Comparison of ENCODE assay signal across 15 cellular contexts in genomic region chr11:12496181-12497025, GRCh38.
A peak's percentile ranks its signal among the peaks of the same experiment; 100 is the strongest.
DNase-seq lines count a peak whose midpoint lies in the region; ATAC-seq and TF ChIP-seq lines count a peak whose summit lies in the region.
"Had no signal": no experiment of that assay in that cellular context is flagged by ENCODE, and none has a peak within 500 bp of the region (broad histone marks: within the 10 kb centered on the region; RNA-seq: fewer than 3 reads in every experiment).

No MANE protein-coding gene starts in this region.

- no TSS peak for BruUV-seq in PC-9 (replicated peaks; lab: Mats Ljungman, UMichigan)

- ATAC-seq in left ventricle myocardium superior (peak; percentile 25), HG03442 (IDR thresholded peaks at IDR 0.05; ENCODE audit: unreplicated experiment) (no peak)
- ATAC-seq: CD8-positive, alpha-beta T cell; gastroesophageal sphincter had no signal

- CTCF ChIA-PET in PC-9 (lab: Charles Lee) = no interaction called here

- intact Hi-C loops in left ventricle myocardium inferior (cut with micrococcal nuclease) = no loop called here
- intact Hi-C loops in cardiac septum (cut with DNase I) = no loop called here
- intact Hi-C loops in left ventricle myocardium superior (cut with micrococcal nuclease) = no loop called here
- intact Hi-C loops in PC-9 (cut with micrococcal nuclease; ENCODE audit: unreplicated experiment) = loop anchor here (10.0 kb wide), 1 partner anchor 162 kb away; no protein-coding TSS in a partner anchor

- H3K9me3 ChIP-seq in left ventricle myocardium inferior (replicated peaks) (no peaks in the 10 kb centered on the region), OCI-LY3 (ENCODE audit: insufficient read depth, low read length) (peaks cover 3% of the 10 kb centered on the region; the same call in 1 of the 2 replicates), PC-9 (ENCODE audit: insufficient read depth, low read depth) (no peaks in the 10 kb centered on the region)
- H3K9me3 ChIP-seq: gastroesophageal sphincter, thoracic aorta had no signal

- H3K4me1 ChIP-seq in left ventricle myocardium inferior (peaks cover 18% of the 10 kb centered on the region), OCI-LY3 (ENCODE audit: low read length) (no peaks in the 10 kb centered on the region), PC-9 (replicated peaks; ENCODE audit: insufficient read depth) (peaks cover 5% of the 10 kb centered on the region; the same call in 1 of the 2 replicates)

- no peaks in the 10 kb centered on the region for H3K9me2 ChIP-seq in PC-9 (ENCODE audit: insufficient read depth)

- H3K79me2 ChIP-seq in OCI-LY3 (ENCODE audit: low read length) (no peaks in the 10 kb centered on the region), PC-9 (ENCODE audit: low read depth) (no peaks in the 10 kb centered on the region)

- H2AFZ ChIP-seq in OCI-LY3 (ENCODE audit: low read depth, low read length) (no peak overlapping the region), PC-9 (no peak overlapping the region)

- H3K27ac ChIP-seq in left ventricle myocardium inferior (replicated peaks) (no peak overlapping the region), OCI-LY3 (ENCODE audit: low read length) (no peak overlapping the region), PC-9 (no peak overlapping the region)
- H3K27ac ChIP-seq: thoracic aorta had no signal

- no peak overlapping the region for H3K4me3 ChIP-seq in left ventricle myocardium inferior
- no peak overlapping the region for H3K4me3 ChIP-seq in OCI-LY3 (ENCODE audit: low read length)
- no peak overlapping the region for H3K4me3 ChIP-seq in PC-9
- H3K4me3 ChIP-seq: gastroesophageal sphincter, HAP-1, thoracic aorta had no signal

- peaks cover 45% of the 10 kb centered on the region for H3K36me3 ChIP-seq in left ventricle myocardium inferior
- H3K36me3 ChIP-seq in OCI-LY3 (replicated peaks; ENCODE audit: low read depth, low read length) = no peaks in the 10 kb centered on the region
- no peaks in the 10 kb centered on the region for H3K36me3 ChIP-seq in PC-9 (ENCODE audit: low read depth)
- H3K36me3 ChIP-seq: HAP-1 had no signal

- H3K27me3 ChIP-seq in left ventricle myocardium inferior (ENCODE audit: low read depth) = no peaks in the 10 kb centered on the region
- peaks cover 30% of the 10 kb centered on the region; the same call in 1 of the 2 replicates for H3K27me3 ChIP-seq in OCI-LY3 (ENCODE audit: low read depth, low read length)
- no peaks in the 10 kb centered on the region for H3K27me3 ChIP-seq in PC-9 (ENCODE audit: insufficient read depth, low read depth)
- H3K27me3 ChIP-seq: gastroesophageal sphincter had no signal

- H3F3A ChIP-seq in PC-9 (ENCODE audit: insufficient read depth, low read depth) = no peaks in the 10 kb centered on the region

- H3K4me2 ChIP-seq in OCI-LY3 (ENCODE audit: low read length) = no peak overlapping the region
- H3K4me2 ChIP-seq in PC-9 = no peak overlapping the region

- TF ChIP-seq CTCF in left ventricle myocardium inferior (IDR thresholded peaks at IDR 0.05; ENCODE audit: borderline replicate concordance) (peak; percentile 36), OCI-LY3 (IDR thresholded peaks at IDR 0.05; ENCODE audit: low read depth, low read length) (0 out of 2 replicates have a peak, but pooled peaks have one; percentile 14), PC-9 (conservative IDR thresholded peaks at IDR 0.05) (no peak)

- DNase-seq in left ventricle myocardium inferior (no peak), cardiac septum (ENCODE audit: low spot score) (no peak), left ventricle myocardium superior (no peak), cerebellar nuclear complex (lab: John Stamatoyannopoulos, UW) (no peak), GM03348 (ENCODE audit: low spot score) (no peak), PC-9 (no peak)
- DNase-seq: activated CD4-positive, alpha-beta T cell treated with anti-CD3 and anti-CD28 coated beads, Interleukin-2, amount 50 U/mL, for 4 hours; activated naive CD4-positive, alpha-beta T cell; CD8-positive, alpha-beta T cell; NCI-H446 had no signal

- H4K20me1 ChIP-seq in OCI-LY3 (ENCODE audit: insufficient read depth, low read length) (no peaks in the 10 kb centered on the region), PC-9 (ENCODE audit: insufficient read depth) (no peaks in the 10 kb centered on the region)

- no peak overlapping the region for H3K9ac ChIP-seq in OCI-LY3 (ENCODE audit: low read length)

- POLR2A ChIA-PET in PC-9 (lab: Charles Lee; ENCODE audit: unreplicated experiment) = interaction anchor here (0.6 kb wide), 1 partner anchor 148 kb away, joined by 3 read pairs; no protein-coding TSS in a partner anchor
